1 cellular context compared by ENCODE assay signal in genomic region chr16:75929056-75929455, GRCh38.
TF ChIP-seq lines count a peak whose summit lies in the region.

No MANE protein-coding gene starts in this region.

TF ChIP-seq in IMR-90, 13 proteins besides CTCF, POLR2A, EP300 and RAD21 (continued from another document):
- TF ChIP-seq RCOR1 (IDR thresholded peaks at IDR 0.05; ENCODE audit: insufficient replicate concordance, low read length) (no peak), FOS (IDR thresholded peaks at IDR 0.05; ENCODE audit: low read depth, low read length) (no peak), BHLHE40 (IDR thresholded peaks at IDR 0.05; ENCODE audit: low read depth, low read length) (no peak), ELK1 (IDR thresholded peaks at IDR 0.05; ENCODE audit: borderline replicate concordance, low read depth, low read length) (no peak), MAZ (IDR thresholded peaks at IDR 0.05; ENCODE audit: borderline replicate concordance, low read depth, low read length) (no peak)
